20 cellular contexts compared by ENCODE assay signal in genomic region chr19:13827656-13828055, GRCh38. TPM values are rescaled to one million over a fixed set of nuclear protein-coding genes. Genes with fewer than 3 reads are reported as not detected.
DNase-seq lines count a peak whose midpoint lies in the region; ATAC-seq and TF ChIP-seq lines count a peak whose summit lies in the region.
"Had no signal": no experiment of that assay in that cellular context is flagged by ENCODE, and none has a peak within 500 bp of the region (broad histone marks: within the 10 kb centered on the region; RNA-seq: fewer than 3 reads in every experiment).

No MANE protein-coding gene starts in this region.

- no peak overlapping the region for H3K4me2 ChIP-seq in MM.1S (ENCODE audit: low read depth, low read length)

- H3K27me3 ChIP-seq in CD4-positive, CD25-positive, alpha-beta regulatory T cell (ENCODE audit: control insufficient read depth, insufficient read depth, low read length), result no peaks in the 10 kb centered on the region
- H3K27me3 ChIP-seq in MM.1S (replicated peaks; ENCODE audit: insufficient read depth, low read length), result no peaks in the 10 kb centered on the region
- H3K27me3 ChIP-seq: neutrophil, right atrium auricular region had no signal

- peaks cover 9% of the 10 kb centered on the region for H3K36me3 Mint-ChIP-seq in CD4-positive, CD25-positive, alpha-beta regulatory T cell

- no peaks in the 10 kb centered on the region for H4K20me1 ChIP-seq in MM.1S (ENCODE audit: insufficient read depth, low read length)

- H3K4me3 ChIP-seq in CD4-positive, CD25-positive, alpha-beta regulatory T cell (ENCODE audit: low read depth, low read length), result no peak overlapping the region
- H3K4me3 ChIP-seq in astrocyte of the spinal cord (ENCODE audit: low read depth, low read length), result no peak overlapping the region
- no peak overlapping the region for H3K4me3 ChIP-seq in MM.1S (ENCODE audit: low read length)
- H3K4me3 ChIP-seq: right atrium auricular region had no signal

- no peak overlapping the region for H3K27ac ChIP-seq in CD4-positive, CD25-positive, alpha-beta regulatory T cell (ENCODE audit: insufficient read depth, low read length, poor library complexity, severe bottlenecking)
- H3K27ac ChIP-seq in MM.1S (ENCODE audit: low read length), result no peak overlapping the region
- H3K27ac ChIP-seq: neutrophil, right atrium auricular region had no signal

- in situ Hi-C loops in astrocyte of the spinal cord (cut with HindIII; ENCODE audit: low sequenced_read_pairs), result no loop called here

- H3K79me2 ChIP-seq in MM.1S (ENCODE audit: low read length), result no peaks in the 10 kb centered on the region

- H3K9me2 ChIP-seq in MM.1S (replicated peaks; ENCODE audit: insufficient read depth, low read length), result no peaks in the 10 kb centered on the region

- H3F3A ChIP-seq in MM.1S (ENCODE audit: insufficient read depth, low read length), result no peaks in the 10 kb centered on the region

- H3K4me1 Mint-ChIP-seq in CD4-positive, CD25-positive, alpha-beta regulatory T cell, result peaks cover 0 to 2% (median 0%) of the 10 kb centered on the region in 4 donors

- H3K27ac Mint-ChIP-seq in CD4-positive, CD25-positive, alpha-beta regulatory T cell, result peak overlapping the region in 2 of 3 donors; percentile 72 to 74
- H3K27ac Mint-ChIP-seq: activated T-helper 2 cell treated with anti-CD3 and anti-CD28 coated beads, Interferon-gamma antibody, Interleukin-2, Interleukin-4, amounts not matched to agents 10 μg/mL and 5 μg/mL and 100 μg/mL, durations not matched to agents 14 hours and 24 hours and 36 hours had no signal

- H3K9me3 ChIP-seq in CD4-positive, CD25-positive, alpha-beta regulatory T cell (ENCODE audit: control insufficient read depth in 2 of 2, low read length in 2 of 2), result no peaks in the 10 kb centered on the region
- H3K9me3 ChIP-seq in MM.1S (replicated peaks; ENCODE audit: insufficient read depth, low read length), result no peaks in the 10 kb centered on the region
- H3K9me3 ChIP-seq: neutrophil, right atrium auricular region had no signal

- no peaks in the 10 kb centered on the region for H3K36me3 ChIP-seq in CD4-positive, CD25-positive, alpha-beta regulatory T cell (ENCODE audit: control insufficient read depth, insufficient read depth, low read length)
- H3K36me3 ChIP-seq in MM.1S (replicated peaks; ENCODE audit: insufficient read depth, low read length), result no peaks in the 10 kb centered on the region

- no peaks in the 10 kb centered on the region for H3K9me3 Mint-ChIP-seq in CD4-positive, CD25-positive, alpha-beta regulatory T cell
- H3K9me3 Mint-ChIP-seq: activated T-helper 2 cell treated with anti-CD3 and anti-CD28 coated beads, Interferon-gamma antibody, Interleukin-2, Interleukin-4, amounts not matched to agents 10 μg/mL and 5 μg/mL and 100 μg/mL, durations not matched to agents 14 hours and 24 hours and 36 hours had no signal

- no peak overlapping the region for H3K4me3 Mint-ChIP-seq in CD4-positive, CD25-positive, alpha-beta regulatory T cell

- TF ChIP-seq CTCF in astrocyte of the spinal cord (IDR thresholded peaks at IDR 0.05; ENCODE audit: low read depth, low read length) (peak; percentile 2), MM.1S (IDR thresholded peaks at IDR 0.05; ENCODE audit: low read length) (no peak)

- no peak for ATAC-seq in CD4-positive, CD25-positive, alpha-beta regulatory T cell (ENCODE audit: low read depth in 2 of 2)
- ATAC-seq in GM18867 (IDR thresholded peaks at IDR 0.05; ENCODE audit: unreplicated experiment), result no peak
- no peak for ATAC-seq in GM21515 (IDR thresholded peaks at IDR 0.05; ENCODE audit: unreplicated experiment)
- ATAC-seq: left lobe of liver had no signal

- DNase-seq in CD4-positive, CD25-positive, alpha-beta regulatory T cell, result no peak
- DNase-seq in H4 (ENCODE audit: low spot score) (peak; percentile 4), astrocyte of the spinal cord (ENCODE audit: low read depth, low spot score) (no peak), islet precursor cell (peak; percentile 82), AG20443 (ENCODE audit: low spot score) (no peak), MM.1S (no peak)
- DNase-seq: activated CD4-positive, CD25-positive, alpha-beta regulatory T cell treated with anti-CD3 and anti-CD28 coated beads, Interleukin-2, amount 50 U/mL, for 72 hours; DND-41; glutamatergic neuron; GOT3; NCI-H1436 treated with DMSO at 0.1 percent for 48 hours; NCI-H226; RPMI8226; T1000 had no signal

- H3K4me1 ChIP-seq in CD4-positive, CD25-positive, alpha-beta regulatory T cell (ENCODE audit: control insufficient read depth, insufficient read depth, low read length, poor library complexity, severe bottlenecking), result no peaks in the 10 kb centered on the region
- no peaks in the 10 kb centered on the region for H3K4me1 ChIP-seq in MM.1S (ENCODE audit: low read length)

- H2AFZ ChIP-seq in MM.1S (ENCODE audit: low read length), result no peak overlapping the region

- no peak overlapping the region for H3K9ac ChIP-seq in MM.1S (ENCODE audit: low read length)

- no peaks in the 10 kb centered on the region for H3K27me3 Mint-ChIP-seq in CD4-positive, CD25-positive, alpha-beta regulatory T cell

RNA-seq across cellular contexts. Expression of gene ZSWIM4, which starts 32.4 kb away (rescaled TPM):
- total RNA-seq in CD4-positive, CD25-positive, alpha-beta regulatory T cell, result 4.5 TPM
- under 1 TPM; 0.46 to 0.82 (median 0.54) TPM for polyA plus RNA-seq in CD4-positive, CD25-positive, alpha-beta regulatory T cell
- 1.3 and 5.7 TPM in 2 replicates for total RNA-seq in H4 (2014; rRNA removed; shearing (Covaris generic))

RNA-seq across cellular contexts. Expression of gene NANOS3, which starts 49.3 kb away (rescaled TPM):
- total RNA-seq in CD4-positive, CD25-positive, alpha-beta regulatory T cell, result not detected
- not detected for polyA plus RNA-seq in CD4-positive, CD25-positive, alpha-beta regulatory T cell
- not detected in 2 replicates for total RNA-seq in H4 (2014; rRNA removed; shearing (Covaris generic))
- total RNA-seq: left lobe of liver, right atrium auricular region had no signal

RNA-seq across cellular contexts. Expression of gene C19orf53, which starts 53.4 kb away (rescaled TPM):
- total RNA-seq in CD4-positive, CD25-positive, alpha-beta regulatory T cell, result 61.2 TPM
- 100 to 1,000 TPM; 205 to 244 (median 237) TPM for polyA plus RNA-seq in CD4-positive, CD25-positive, alpha-beta regulatory T cell
- total RNA-seq in H4 (2014; rRNA removed; shearing (Covaris generic)), result 306 and 385 TPM in 2 replicates

Comparison
In these comparisons a context has a peak if more than half of its experiments do, and no peak if none do; other contexts are left out.
1. DNase-seq: peak in H4 (single experiment) and islet precursor cell (single experiment); none in CD4-positive, CD25-positive, alpha-beta regulatory T cell (0 of 3), astrocyte of the spinal cord (single experiment), AG20443 (single experiment) and MM.1S (single experiment).